Comparison of ENCODE assay signal across 10 cellular contexts in the genomic region with DNA sequence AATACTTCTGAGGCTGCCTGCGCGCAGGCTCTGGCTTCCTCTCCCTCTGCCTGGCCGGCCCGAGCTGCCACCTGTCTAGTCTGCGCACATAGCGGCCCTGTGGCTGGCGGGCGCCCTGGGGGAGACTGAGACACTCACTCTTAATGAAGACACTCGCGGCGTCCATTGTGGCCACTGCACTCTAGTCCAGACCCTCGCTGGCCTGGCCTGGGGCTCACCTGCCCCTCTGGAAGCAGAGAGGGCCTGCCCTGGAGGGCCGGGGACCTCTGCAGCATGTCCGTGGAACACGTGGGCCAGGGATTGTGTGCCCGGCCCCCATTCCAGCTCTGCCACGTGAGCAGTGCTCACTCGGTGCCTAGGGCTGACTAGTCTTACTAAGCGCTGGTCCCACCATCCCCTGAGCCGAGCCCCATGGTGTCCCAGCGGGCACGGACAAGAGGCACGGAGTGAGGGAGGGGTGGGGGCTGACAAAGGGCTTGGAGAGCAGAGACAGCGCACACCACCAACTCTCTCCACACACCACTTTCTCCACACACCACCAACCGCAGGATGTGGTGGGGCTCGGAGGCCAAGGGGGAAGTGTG.
DNase-seq lines count a peak whose midpoint lies in the region; ATAC-seq lines count a peak whose summit lies in the region.
"Had no signal": no experiment of that assay in that cellular context is flagged by ENCODE, and none has a peak within 500 bp of the region (broad histone marks: within the 10 kb centered on the region; RNA-seq: fewer than 3 reads in every experiment).

No MANE protein-coding gene starts in this region.

- no peak for ATAC-seq in activated CD8-positive, alpha-beta memory T cell treated with anti-CD3 and anti-CD28 coated beads, Interleukin-2, amount 10 ng/mL, durations not matched to agents 7 days and 5 days
- ATAC-seq in naive B cell (ENCODE audit: low read depth in 2 of 2) (peak; percentile 51 to 58), GM21423 (IDR thresholded peaks at IDR 0.05; ENCODE audit: unreplicated experiment) (no peak), GM21360 (IDR thresholded peaks at IDR 0.05; ENCODE audit: unreplicated experiment) (no peak), GM19397 (IDR thresholded peaks at IDR 0.05; ENCODE audit: unreplicated experiment) (no peak)
- ATAC-seq: Right ventricle myocardium inferior had no signal

- CTCF ChIA-PET in activated CD8-positive, alpha-beta memory T cell treated with anti-CD3 and anti-CD28 coated beads, Interleukin-2, amount 10 ng/mL, durations not matched to agents 7 days and 5 days (lab: Charles Lee) = no interaction called here

- peak overlapping the region; percentile 43 for H3K27ac Mint-ChIP-seq in activated CD8-positive, alpha-beta memory T cell treated with anti-CD3 and anti-CD28 coated beads, Interleukin-2, amount 10 ng/mL, durations not matched to agents 7 days and 5 days
- peak overlapping the region in 5 of 6 donors; percentile 9 to 95 (median 84) for H3K27ac Mint-ChIP-seq in naive B cell

- no peak overlapping the region for H3K4me3 Mint-ChIP-seq in activated CD8-positive, alpha-beta memory T cell treated with anti-CD3 and anti-CD28 coated beads, Interleukin-2, amount 10 ng/mL, durations not matched to agents 7 days and 5 days
- H3K4me3 Mint-ChIP-seq in naive B cell = peak overlapping the region in 7 of 8 donors; percentile 31 to 79 (median 64)

- peaks cover 13% of the 10 kb centered on the region for H3K4me1 Mint-ChIP-seq in activated CD8-positive, alpha-beta memory T cell treated with anti-CD3 and anti-CD28 coated beads, Interleukin-2, amount 10 ng/mL, durations not matched to agents 7 days and 5 days
- H3K4me1 Mint-ChIP-seq in naive B cell = peaks cover 26 to 42% (median 32%) of the 10 kb centered on the region in 3 donors

- H3K36me3 Mint-ChIP-seq in activated CD8-positive, alpha-beta memory T cell treated with anti-CD3 and anti-CD28 coated beads, Interleukin-2, amount 10 ng/mL, durations not matched to agents 7 days and 5 days = no peaks in the 10 kb centered on the region
- peaks cover 0 to 7% of the 10 kb centered on the region in 2 donors for H3K36me3 Mint-ChIP-seq in naive B cell

- no peaks in the 10 kb centered on the region for H3K9me3 Mint-ChIP-seq in activated CD8-positive, alpha-beta memory T cell treated with anti-CD3 and anti-CD28 coated beads, Interleukin-2, amount 10 ng/mL, durations not matched to agents 7 days and 5 days (ENCODE audit: low read depth)
- no peaks in the 10 kb centered on the region for H3K9me3 Mint-ChIP-seq in naive B cell

- DNase-seq in stimulated activated CD4-positive, alpha-beta T cell treated with anti-CD3 and anti-CD28 coated beads, Interleukin-2, amount 100 ng/mL, for 24 hours = peak; percentile 26 to 41
- no peak for DNase-seq in stimulated activated CD4-positive, alpha-beta T cell treated with anti-CD3 and anti-CD28 coated beads, Interleukin-4, amount 100 ng/mL, for 4 hours
- DNase-seq in activated CD8-positive, alpha-beta memory T cell treated with anti-CD3 and anti-CD28 coated beads, Interleukin-2, amount 10 ng/mL, durations not matched to agents 7 days and 5 days = peak; percentile 50
- no peak for DNase-seq in naive B cell
- DNase-seq in GM19240 (ENCODE audit: insufficient read length, low spot score) = no peak
- DNase-seq: NCI-H1092 treated with DMSO at 0.1 percent for 48 hours had no signal

- H3K27me3 Mint-ChIP-seq in activated CD8-positive, alpha-beta memory T cell treated with anti-CD3 and anti-CD28 coated beads, Interleukin-2, amount 10 ng/mL, durations not matched to agents 7 days and 5 days = peaks cover 22% of the 10 kb centered on the region
- no peaks in the 10 kb centered on the region for H3K27me3 Mint-ChIP-seq in naive B cell

Comparison
In these comparisons a context has a peak if more than half of its experiments do, and no peak if none do; other contexts are left out.
1. DNase-seq: peak in stimulated activated CD4-positive, alpha-beta T cell treated with anti-CD3 and anti-CD28 coated beads, Interleukin-2, amount 100 ng/mL, for 24 hours (2 of 2) and activated CD8-positive, alpha-beta memory T cell treated with anti-CD3 and anti-CD28 coated beads, Interleukin-2, amount 10 ng/mL, durations not matched to agents 7 days and 5 days (single experiment); none in stimulated activated CD4-positive, alpha-beta T cell treated with anti-CD3 and anti-CD28 coated beads, Interleukin-4, amount 100 ng/mL, for 4 hours (0 of 2), naive B cell (single experiment) and GM19240 (single experiment).
2. ATAC-seq: peak in naive B cell (2 of 2); none in activated CD8-positive, alpha-beta memory T cell treated with anti-CD3 and anti-CD28 coated beads, Interleukin-2, amount 10 ng/mL, durations not matched to agents 7 days and 5 days (single experiment), GM21423 (single experiment), GM21360 (single experiment) and GM19397 (single experiment).